Comparison of ENCODE assay signal across 11 cellular contexts in the genomic region with DNA sequence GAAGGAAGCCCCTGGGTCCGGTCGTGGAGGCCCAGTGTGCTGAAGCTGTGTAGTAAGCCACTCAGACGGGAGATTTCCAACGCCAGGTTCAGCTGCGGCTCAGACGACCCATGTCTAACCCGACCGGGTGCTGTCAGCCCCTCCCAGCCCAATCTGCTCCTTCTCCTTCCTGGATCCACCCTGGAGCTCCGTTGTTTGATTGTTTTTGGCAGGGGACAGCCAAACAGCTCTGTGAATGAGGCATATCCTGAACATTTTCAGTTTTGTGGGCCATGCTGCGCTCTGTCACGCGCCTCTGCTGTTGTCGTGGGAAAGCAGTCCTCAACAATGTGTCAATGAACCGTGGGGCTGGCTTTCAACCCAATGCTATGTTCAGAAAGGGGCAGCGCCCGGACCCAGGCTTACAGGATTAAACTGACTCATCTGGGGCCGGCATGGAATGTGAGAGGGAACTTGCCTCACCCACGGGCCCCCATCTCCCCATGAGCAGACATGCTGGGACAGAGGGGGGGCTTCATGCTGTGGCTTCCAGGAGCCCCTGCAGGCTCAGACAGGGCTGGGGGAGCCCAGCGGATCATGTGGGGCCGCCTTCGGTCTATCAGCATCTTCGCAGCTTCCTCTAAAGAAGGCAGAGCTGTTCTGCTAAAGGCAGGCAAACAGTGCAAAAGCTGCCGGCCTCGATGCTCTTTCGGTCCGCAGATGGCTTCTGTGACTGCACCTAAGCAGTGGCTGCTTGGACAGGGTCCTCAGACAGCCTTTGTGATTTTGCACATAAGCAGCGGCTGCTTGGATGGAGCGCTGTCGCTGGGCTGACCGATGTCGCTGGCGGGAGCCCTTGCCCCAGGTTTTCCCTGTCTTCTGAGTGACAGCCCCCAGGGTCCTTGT.
DNase-seq lines count a peak whose midpoint lies in the region; ATAC-seq, FAIRE-seq and TF ChIP-seq lines count a peak whose summit lies in the region.
"Had no signal": no experiment of that assay in that cellular context is flagged by ENCODE, and none has a peak within 500 bp of the region (broad histone marks: within the 10 kb centered on the region; RNA-seq: fewer than 3 reads in every experiment).

No MANE protein-coding gene starts in this region.

- ATAC-seq in HG03439 (IDR thresholded peaks at IDR 0.05; ENCODE audit: unreplicated experiment), result no peak

- no peak for TF ChIP-seq CTCF in AG10803 (conservative IDR thresholded peaks at IDR 0.05; ENCODE audit: low read length)
- no peak for TF ChIP-seq CTCF in fibroblast of mammary gland (conservative IDR thresholded peaks at IDR 0.05; ENCODE audit: control insufficient read depth, insufficient read depth, low read depth, low read length)

- no peak for FAIRE-seq in RCC 7860 (lab: Jason Lieb, UNC)
- FAIRE-seq: GM12878 had no signal

- no peak overlapping the region for H3K4me3 ChIP-seq in AG10803 (ENCODE audit: low read length)
- H3K4me3 ChIP-seq in fibroblast of mammary gland (ENCODE audit: control insufficient read depth, low read depth, low read length), result no peak overlapping the region
- H3K4me3 ChIP-seq: BLaER1, GM12878 had no signal

- DNase-seq in AG10803 (ENCODE audit: low read depth), result peak; percentile 89
- peak; percentile 71 for DNase-seq in RCC 7860 (ENCODE audit: low spot score)
- peak; percentile 64 for DNase-seq in fibroblast of mammary gland (ENCODE audit: low read depth)
- peak; percentile 77 for DNase-seq in myocyte (ENCODE audit: low read depth)
- no peak for DNase-seq in NCI-H446 (lab: John Stamatoyannopoulos, UW)
- DNase-seq in GF-D8 (lab: John Stamatoyannopoulos, UW), result no peak
- no peak for DNase-seq in activated CD4-positive, alpha-beta T cell treated with anti-CD3 and anti-CD28 coated beads, Interleukin-2, amount 50 U/mL, for 48 hours
- DNase-seq: NCI-H1048 had no signal

Comparison
In these comparisons a context has a peak if more than half of its experiments do, and no peak if none do; other contexts are left out.
1. DNase-seq: peak in AG10803 (single experiment), RCC 7860 (single experiment), fibroblast of mammary gland (single experiment) and myocyte (single experiment); none in NCI-H446 (0 of 2), GF-D8 (single experiment) and activated CD4-positive, alpha-beta T cell treated with anti-CD3 and anti-CD28 coated beads, Interleukin-2, amount 50 U/mL, for 48 hours (0 of 2).